ENCODE assay signal across 1 cellular context in genomic region chr6:148746363-148747144, GRCh38.
A peak's percentile ranks its signal among the peaks of the same experiment; 100 is the strongest.
TF ChIP-seq lines count a peak whose summit lies in the region.

Gene UST (plus strand): TSS chr6:148747030. CDS start chr6:148747431, 401 bp downstream.

TF ChIP-seq in HEK293, 187 proteins besides CTCF, POLR2A, EP300 and RAD21 (continued from another document and continues in another):
- TF ChIP-seq REST (tag by site-specific recombination; IDR thresholded peaks at IDR 0.05) (no peak), ZNF610 (tag by site-specific recombination; IDR thresholded peaks at IDR 0.05; ENCODE audit: borderline replicate concordance) (peak; percentile 89), SP7 (tag by site-specific recombination; IDR thresholded peaks at IDR 0.05) (peak; percentile 69), ZNF133 (tag by site-specific recombination; IDR thresholded peaks at IDR 0.05) (no peak), ZNF404 (tag by site-specific recombination; IDR thresholded peaks at IDR 0.05) (no peak), SP3 (tag by site-specific recombination; IDR thresholded peaks at IDR 0.05) (peak; percentile 85), ZNF624 (tag by site-specific recombination; IDR thresholded peaks at IDR 0.05) (no peak), ZNF76 (tag by site-specific recombination; IDR thresholded peaks at IDR 0.05; ENCODE audit: borderline replicate concordance, low read depth) (peak; percentile 16; the same call in 1 of the 2 replicates), ZNF530 (tag by site-specific recombination; IDR thresholded peaks at IDR 0.05; ENCODE audit: low read depth) (no peak), ZNF37A (tag by site-specific recombination; IDR thresholded peaks at IDR 0.05) (no peak), ZNF398 (tag by site-specific recombination; IDR thresholded peaks at IDR 0.05) (peak; percentile 99), KLF17 (tag by site-specific recombination; IDR thresholded peaks at IDR 0.05) (0 out of 2 replicates have a peak, but pooled peaks have one; percentile 28), ZNF24 (tag by site-specific recombination; IDR thresholded peaks at IDR 0.05) (no peak; the same call in 1 of the 2 replicates), ZFHX2 (tag by site-specific recombination; conservative IDR thresholded peaks at IDR 0.05) (peak; percentile 77), ZNF571 (tag by site-specific recombination; IDR thresholded peaks at IDR 0.05) (no peak), KLF8 (tag by site-specific recombination; IDR thresholded peaks at IDR 0.05) (peak; percentile 75), ZBTB21 (tag by site-specific recombination; IDR thresholded peaks at IDR 0.05) (no peak), ZBTB1 (tag by site-specific recombination; IDR thresholded peaks at IDR 0.05) (no peak), PRDM1 (tag by site-specific recombination; IDR thresholded peaks at IDR 0.05) (peak; percentile 93), ZIC2 (tag by site-specific recombination; IDR thresholded peaks at IDR 0.05) (peak; percentile 40), ZBTB20 (tag by site-specific recombination; IDR thresholded peaks at IDR 0.05) (peak; percentile 72; the same call in 1 of the 2 replicates), ZNF561 (tag by site-specific recombination; IDR thresholded peaks at IDR 0.05; ENCODE audit: borderline replicate concordance) (peak; percentile 28; the same call in 1 of the 2 replicates), ZNF629 (tag by site-specific recombination; IDR thresholded peaks at IDR 0.05) (peak; percentile 42), ZNF580 (tag by site-specific recombination; IDR thresholded peaks at IDR 0.05) (no peak), ZNF600 (tag by site-specific recombination; IDR thresholded peaks at IDR 0.05) (peak; percentile 65; the same call in 1 of the 2 replicates), ZNF768 (tag by site-specific recombination; IDR thresholded peaks at IDR 0.05) (no peak), ZNF707 (tag by site-specific recombination; IDR thresholded peaks at IDR 0.05) (0 out of 2 replicates have a peak, but pooled peaks have one; percentile 33), ZFP3 (tag by site-specific recombination; IDR thresholded peaks at IDR 0.05; ENCODE audit: low read depth) (no peak), ZNF19 (tag by site-specific recombination; IDR thresholded peaks at IDR 0.05; ENCODE audit: low read depth) (no peak), ZSCAN23 (tag by site-specific recombination; IDR thresholded peaks at IDR 0.05) (no peak), ZEB2 (tag by site-specific recombination; IDR thresholded peaks at IDR 0.05) (peak; percentile 86), ZBTB7A (tag by site-specific recombination; IDR thresholded peaks at IDR 0.05; ENCODE audit: low read depth) (no peak), KLF10 (tag by site-specific recombination; IDR thresholded peaks at IDR 0.05) (peak; percentile 44; the same call in 1 of the 2 replicates), ZSCAN4 (tag by site-specific recombination; IDR thresholded peaks at IDR 0.05) (no peak), OVOL3 (tag by site-specific recombination; IDR thresholded peaks at IDR 0.05) (no peak), PRDM10 (tag by site-specific recombination; IDR thresholded peaks at IDR 0.05) (peak; percentile 70), ZNF354C (tag by site-specific recombination; IDR thresholded peaks at IDR 0.05; ENCODE audit: borderline replicate concordance, low read depth) (no peak), ZNF394 (tag by site-specific recombination; IDR thresholded peaks at IDR 0.05; ENCODE audit: borderline replicate concordance) (0 out of 2 replicates have a peak, but pooled peaks have one; percentile 23), ZNF488 (tag by site-specific recombination; IDR thresholded peaks at IDR 0.05) (no peak), ZNF510 (tag by site-specific recombination; IDR thresholded peaks at IDR 0.05; ENCODE audit: insufficient replicate concordance) (no peak), ZNF155 (tag by site-specific recombination; IDR thresholded peaks at IDR 0.05) (no peak), KLF9 (tag by site-specific recombination; IDR thresholded peaks at IDR 0.05; ENCODE audit: low read depth) (no peak; the same call in 1 of the 2 replicates), ZXDB (tag by site-specific recombination; IDR thresholded peaks at IDR 0.05) (peak; percentile 16; the same call in 1 of the 2 replicates), ZNF280C (tag by site-specific recombination; IDR thresholded peaks at IDR 0.05) (no peak), HOXA7 (CRISPR knock-in tag; IDR thresholded peaks at IDR 0.05; ENCODE audit: borderline replicate concordance) (no peak), ZNF223 (tag by site-specific recombination; IDR thresholded peaks at IDR 0.05) (no peak), OSR2 (tag by site-specific recombination; IDR thresholded peaks at IDR 0.05) (peak; percentile 50), SP2 (tag by site-specific recombination; IDR thresholded peaks at IDR 0.05) (peak; percentile 73), ZNF639 (tag by site-specific recombination; IDR thresholded peaks at IDR 0.05) (0 out of 2 replicates have a peak, but pooled peaks have one; percentile 28), ZBTB17 (tag by site-specific recombination; IDR thresholded peaks at IDR 0.05) (peak; percentile 75)
